In the genomic region with DNA sequence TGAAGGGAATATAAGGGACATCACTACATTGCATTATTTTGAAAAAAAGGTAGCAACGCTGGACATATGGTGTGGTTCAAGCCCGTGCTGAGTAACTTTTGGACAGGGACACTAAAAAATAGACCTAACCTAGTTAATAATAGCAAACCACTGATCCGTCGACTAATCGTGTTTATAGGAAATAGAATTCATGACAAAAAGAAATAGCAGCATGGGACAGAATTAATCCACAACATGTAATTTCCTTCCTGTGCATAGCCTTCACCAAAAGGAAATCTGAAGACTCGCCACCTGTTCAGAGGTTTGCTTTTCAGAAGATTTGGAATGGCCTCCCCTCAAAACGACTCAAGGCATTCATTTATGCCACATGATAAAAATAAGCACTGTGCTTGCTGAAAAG, we compare ENCODE assay signal across 6 cellular contexts.
"Had no signal": no experiment of that assay in that cellular context is flagged by ENCODE, and none has a peak within 500 bp of the region (broad histone marks: within the 10 kb centered on the region; RNA-seq: fewer than 3 reads in every experiment).

No MANE protein-coding gene starts in this region.

- DNase-seq: H9, HCEC 1CT, IMR-90, KG1 had no signal

- ATAC-seq: GM23338, K562 had no signal
